2 cellular contexts compared by ENCODE assay signal in genomic region chr12:53298154-53298553, GRCh38.
TF ChIP-seq lines count a peak whose summit lies in the region.

No MANE protein-coding gene starts in this region.

TF ChIP-seq in SK-N-SH, 30 proteins besides CTCF, POLR2A, EP300 and RAD21 (continued from another document):
- TF ChIP-seq ZBTB33 (IDR thresholded peaks at IDR 0.05; ENCODE audit: borderline replicate concordance, low read depth) = no peak
- no peak for TF ChIP-seq ELF1 (IDR thresholded peaks at IDR 0.05)
- no peak for TF ChIP-seq USF2 (IDR thresholded peaks at IDR 0.05; ENCODE audit: borderline replicate concordance, low read depth, low read length)
- TF ChIP-seq NFIC (IDR thresholded peaks at IDR 0.05; ENCODE audit: borderline replicate concordance) = no peak
- TF ChIP-seq PBX3 (IDR thresholded peaks at IDR 0.05) = no peak
- TF ChIP-seq FOXM1 (IDR thresholded peaks at IDR 0.05; ENCODE audit: low read depth) = no peak
- TF ChIP-seq SIN3A (IDR thresholded peaks at IDR 0.05; ENCODE audit: borderline replicate concordance, low read depth, low read length) = no peak
- no peak for TF ChIP-seq TAF1 (IDR thresholded peaks at IDR 0.05; ENCODE audit: borderline replicate concordance, low read depth, low read length)
- TF ChIP-seq YY1 (IDR thresholded peaks at IDR 0.05; ENCODE audit: low read depth) = no peak
- no peak for TF ChIP-seq TCF12 (IDR thresholded peaks at IDR 0.05)
- TF ChIP-seq TEAD4 (IDR thresholded peaks at IDR 0.05; ENCODE audit: borderline replicate concordance, insufficient read depth) = no peak
- TF ChIP-seq FOXJ3 (CRISPR knock-in tag; IDR thresholded peaks at IDR 0.05) = no peak
- no peak for TF ChIP-seq GABPA (IDR thresholded peaks at IDR 0.05; ENCODE audit: low read depth)
- no peak for TF ChIP-seq MEF2A (IDR thresholded peaks at IDR 0.05; ENCODE audit: borderline replicate concordance, low read depth)
- TF ChIP-seq IRF3 (IDR thresholded peaks at IDR 0.05; ENCODE audit: low read depth, low read length) = no peak
- no peak for TF ChIP-seq FOSL2 (IDR thresholded peaks at IDR 0.05; ENCODE audit: borderline replicate concordance, low read depth)
TF ChIP-seq in SK-N-SH: peak in this region for 0.

TF ChIP-seq in SK-N-SH treated with all-trans-retinoic acid at 6 μM for 48 hours, 23 proteins besides CTCF, POLR2A, EP300 and RAD21 (continued from another document):
- TF ChIP-seq TSHZ2 (CRISPR knock-in tag; IDR thresholded peaks at IDR 0.05) (no peak), CSDC2 (CRISPR knock-in tag; IDR thresholded peaks at IDR 0.05) (no peak)
